ENCODE assay signal across 27 cellular contexts in genomic region chr5:129113867-129114266, GRCh38. TPM values are rescaled to one million over a fixed set of nuclear protein-coding genes. Genes with fewer than 3 reads are reported as not detected.
DNase-seq lines count a peak whose midpoint lies in the region; ATAC-seq, FAIRE-seq and TF ChIP-seq lines count a peak whose summit lies in the region.
"Had no signal": no experiment of that assay in that cellular context is flagged by ENCODE, and none has a peak within 500 bp of the region (broad histone marks: within the 10 kb centered on the region; RNA-seq: fewer than 3 reads in every experiment).

No MANE protein-coding gene starts in this region.

- H3F3A ChIP-seq in GM23248 (ENCODE audit: insufficient read depth) (no peaks in the 10 kb centered on the region), PC-3 (ENCODE audit: low read length, unreplicated experiment) (no peaks in the 10 kb centered on the region)

- peak; percentile 47 for FAIRE-seq in pancreas (lab: Jason Lieb, UNC)
- FAIRE-seq: endothelial cell of umbilical vein, HTR-8/SVneo, keratinocyte had no signal

- H3K4me2 ChIP-seq in GM23248 (ENCODE audit: unreplicated experiment) (no peak overlapping the region), PC-3 (ENCODE audit: low read length) (no peak overlapping the region)

- CTCF ChIA-PET in PC-3 (lab: Charles Lee), result no interaction called here

- H3K9ac ChIP-seq in GM23248, result no peak overlapping the region
- no peak overlapping the region for H3K9ac ChIP-seq in PC-3 (ENCODE audit: low read length)

- H3K9me3 ChIP-seq in GM23248 (ENCODE audit: low read depth) (no peaks in the 10 kb centered on the region), PC-3 (ENCODE audit: low read length) (no peaks in the 10 kb centered on the region), pancreas (no peaks in the 10 kb centered on the region), aorta (ENCODE audit: control insufficient read depth, low read length) (no peaks in the 10 kb centered on the region)
- H3K9me3 ChIP-seq: body of pancreas, Caco-2, psoas muscle, thyroid gland had no signal

- H3K27ac ChIP-seq in GM23248 (no peak overlapping the region), PC-3 (ENCODE audit: low read length) (no peak overlapping the region), pancreas (no peak overlapping the region), aorta (ENCODE audit: low read depth in 1 of 2, low read length in 2 of 2) (no peak overlapping the region)
- H3K27ac ChIP-seq: body of pancreas, psoas muscle, skin epidermis, thyroid gland had no signal

- H3K4me3 ChIP-seq in GM23248, result no peak overlapping the region
- no peak overlapping the region for H3K4me3 ChIP-seq in PC-3 (ENCODE audit: low read length)
- H3K4me3 ChIP-seq in fibroblast of mammary gland (ENCODE audit: control insufficient read depth, low read depth, low read length), result no peak overlapping the region
- H3K4me3 ChIP-seq in pancreas, result no peak overlapping the region
- no peak overlapping the region for H3K4me3 ChIP-seq in aorta (ENCODE audit: low read length in 2 of 2)
- H3K4me3 ChIP-seq: body of pancreas, psoas muscle, skin epidermis, thyroid gland had no signal

- H3K27ac Mint-ChIP-seq in stimulated activated naive CD8-positive, alpha-beta T cell treated with anti-CD3 and anti-CD28 coated beads, Interleukin-15, amount 100 ng/mL, for 72 hours, result no peak overlapping the region
- H3K27ac Mint-ChIP-seq: activated naive CD8-positive, alpha-beta T cell treated with anti-CD3 and anti-CD28 coated beads, Interleukin-2, amount 10 ng/mL, durations not matched to agents 7 days and 5 days; B cell; H9; memory B cell had no signal

- no peak for TF ChIP-seq POLR2A in GM18505 (IDR thresholded peaks at IDR 0.05; ENCODE audit: borderline replicate concordance, extremely low read depth, insufficient read depth, insufficient read length)

- 0 out of 2 replicates have a peak, but pooled peaks have one; percentile 31 for ATAC-seq in PC-3
- ATAC-seq in pancreas, result no peak
- ATAC-seq in stimulated activated naive CD8-positive, alpha-beta T cell treated with anti-CD3 and anti-CD28 coated beads, Interleukin-15, amount 100 ng/mL, for 72 hours, result no peak
- no peak for ATAC-seq in aorta (ENCODE audit: low FRiP score)
- ATAC-seq in GM18505 (IDR thresholded peaks at IDR 0.05; ENCODE audit: unreplicated experiment), result no peak
- ATAC-seq: body of pancreas, psoas muscle had no signal

- TF ChIP-seq CTCF in PC-3 (conservative IDR thresholded peaks at IDR 0.05; ENCODE audit: low read depth, low read length) (peak; percentile 43), fibroblast of mammary gland (conservative IDR thresholded peaks at IDR 0.05; ENCODE audit: control insufficient read depth, insufficient read depth, low read depth, low read length) (peak; percentile 17), pancreas (IDR thresholded peaks at IDR 0.05) (no peak)

- POLR2A ChIA-PET in PC-3 (lab: Charles Lee; ENCODE audit: unreplicated experiment), result no interaction called here

- H3K9me2 ChIP-seq in GM23248 (ENCODE audit: insufficient read depth) (no peaks in the 10 kb centered on the region), PC-3 (replicated peaks; ENCODE audit: low read length) (no peaks in the 10 kb centered on the region)

- no peak overlapping the region for H2AFZ ChIP-seq in GM23248
- no peak overlapping the region for H2AFZ ChIP-seq in PC-3 (ENCODE audit: low read length)

- 22 to 30% methylated on average over 2 of the region's 2 CpGs for WGBS in GM23248 (ENCODE audit: low coverage in 1 of 2, low lambda C conversion rate in 2 of 2, missing lambda C conversion rate in 2 of 2), 2 experiments
- 49 to 64% methylated on average over 2 of the region's 2 CpGs for WGBS in pancreas, 2 donors
- 62 to 69% methylated on average over 2 of the region's 2 CpGs for WGBS in aorta, 2 donors

- in situ Hi-C loops in GM23248 (cut with MboI), result no loop called here

- H3K36me3 ChIP-seq in GM23248 (ENCODE audit: low read depth) (no peaks in the 10 kb centered on the region), PC-3 (ENCODE audit: low read depth, low read length) (no peaks in the 10 kb centered on the region), pancreas (no peaks in the 10 kb centered on the region), aorta (ENCODE audit: control insufficient read depth in 1 of 2, insufficient read depth in 2 of 2, low read length in 1 of 2) (peaks cover 0 to 2% of the 10 kb centered on the region in 2 donors)
- H3K36me3 ChIP-seq: thyroid gland had no signal

- H3K4me1 Mint-ChIP-seq in stimulated activated naive CD8-positive, alpha-beta T cell treated with anti-CD3 and anti-CD28 coated beads, Interleukin-15, amount 100 ng/mL, for 72 hours, result no peaks in the 10 kb centered on the region
- H3K4me1 Mint-ChIP-seq: B cell, memory B cell had no signal

- intact Hi-C loops in PC-3 (cut with micrococcal nuclease), result no loop called here
- intact Hi-C loops in pancreas (cut with DNase I), result no loop called here
- intact Hi-C loops in aorta (cut with DNase I), result no loop called here

- no peaks in the 10 kb centered on the region for H3K9me3 Mint-ChIP-seq in stimulated activated naive CD8-positive, alpha-beta T cell treated with anti-CD3 and anti-CD28 coated beads, Interleukin-15, amount 100 ng/mL, for 72 hours
- H3K9me3 Mint-ChIP-seq: activated naive CD8-positive, alpha-beta T cell treated with anti-CD3 and anti-CD28 coated beads, Interleukin-2, amount 10 ng/mL, durations not matched to agents 7 days and 5 days; H9; memory B cell; naive B cell had no signal

- H3K79me2 ChIP-seq in GM23248 (ENCODE audit: insufficient read depth), result no peaks in the 10 kb centered on the region
- no peaks in the 10 kb centered on the region for H3K79me2 ChIP-seq in PC-3 (ENCODE audit: low read length)

- H3K27me3 Mint-ChIP-seq in stimulated activated naive CD8-positive, alpha-beta T cell treated with anti-CD3 and anti-CD28 coated beads, Interleukin-15, amount 100 ng/mL, for 72 hours, result no peaks in the 10 kb centered on the region
- H3K27me3 Mint-ChIP-seq: activated naive CD8-positive, alpha-beta T cell treated with anti-CD3 and anti-CD28 coated beads, Interleukin-2, amount 10 ng/mL, durations not matched to agents 7 days and 5 days; B cell; memory B cell; naive B cell had no signal

- no TSS peak for BruUV-seq in PC-3 (replicated peaks; lab: Mats Ljungman, UMichigan)

- H3K27me3 ChIP-seq in GM23248 (replicated peaks; ENCODE audit: insufficient read depth) (no peaks in the 10 kb centered on the region), PC-3 (ENCODE audit: low read length) (no peaks in the 10 kb centered on the region), pancreas (no peaks in the 10 kb centered on the region), aorta (ENCODE audit: control insufficient read depth in 1 of 2, insufficient read depth in 2 of 2, low read length in 1 of 2) (no peaks in the 10 kb centered on the region)
- H3K27me3 ChIP-seq: body of pancreas, thyroid gland had no signal

- no peaks in the 10 kb centered on the region for H3K4me1 ChIP-seq in GM23248 (ENCODE audit: insufficient read depth)
- no peaks in the 10 kb centered on the region for H3K4me1 ChIP-seq in PC-3 (ENCODE audit: insufficient read depth, low read length)
- H3K4me1 ChIP-seq in pancreas, result no peaks in the 10 kb centered on the region
- H3K4me1 ChIP-seq in aorta (ENCODE audit: control insufficient read depth in 1 of 2, insufficient read depth in 2 of 2, low read length in 2 of 2), result no peaks in the 10 kb centered on the region
- H3K4me1 ChIP-seq: body of pancreas, Caco-2 had no signal

- H3K4me3 Mint-ChIP-seq in stimulated activated naive CD8-positive, alpha-beta T cell treated with anti-CD3 and anti-CD28 coated beads, Interleukin-15, amount 100 ng/mL, for 72 hours, result no peak overlapping the region
- H3K4me3 Mint-ChIP-seq: activated naive CD8-positive, alpha-beta T cell treated with anti-CD3 and anti-CD28 coated beads, Interleukin-2, amount 10 ng/mL, durations not matched to agents 7 days and 5 days; B cell; H9; memory B cell; naive B cell had no signal

- H4K20me1 ChIP-seq in GM23248 (ENCODE audit: insufficient read depth), result no peaks in the 10 kb centered on the region
- no peaks in the 10 kb centered on the region for H4K20me1 ChIP-seq in PC-3 (ENCODE audit: low read length)

- DNase-seq in GM23248, result peak; percentile 7
- DNase-seq in PC-3, result peak; percentile 16
- DNase-seq in fibroblast of mammary gland (ENCODE audit: low read depth), result no peak
- DNase-seq in pancreas, result no peak
- DNase-seq in stimulated activated naive CD8-positive, alpha-beta T cell treated with anti-CD3 and anti-CD28 coated beads, Interleukin-15, amount 100 ng/mL, for 72 hours, result no peak
- no peak for DNase-seq in aorta
- DNase-seq: activated CD4-positive, alpha-beta T cell treated with anti-CD3 and anti-CD28 coated beads for 4 hours; activated naive CD8-positive, alpha-beta T cell treated with anti-CD3 and anti-CD28 coated beads, Interleukin-2, amount 10 ng/mL, durations not matched to agents 7 days and 5 days; body of pancreas; Caco-2; foreskin melanocyte; H9; Kasumi-1; naive B cell; NCI-H1105; NCI-H2081 treated with DMSO at 0.1 percent for 48 hours; psoas muscle; stimulated activated naive CD4-positive, alpha-beta T cell; SW 1271; thyroid gland had no signal

RNA-seq across cellular contexts. Expression of gene ISOC1, which starts 19.3 kb away (rescaled TPM):
- 6.2 and 7.5 TPM in 2 replicates for total RNA-seq in GM23248 (2014; rRNA removed; shearing (Covaris generic))
- polyA plus RNA-seq in GM23248 (2016; fragmentation: Nextera tagmentation; extraction: Ambion mirVana) (11.2 and 11.5 TPM in 2 replicates), pancreas (10 to 100 TPM in 1 of 2 donors, 1 to 10 TPM in 1; 6.9 to 15.9 TPM), aorta (10 to 100 TPM; 15.2 to 16.8 TPM)
- total RNA-seq in PC-3 (2014; rRNA removed) (24.3 and 27.3 TPM in 2 replicates), pancreas (10 to 100 TPM in 3 of 6 donors, 1 to 10 TPM in 3; 8.3 to 13.8 (median 9.6) TPM), aorta (10 to 100 TPM; 10.1 to 10.3 TPM)

Comparison
In these comparisons a context has a peak if more than half of its experiments do, and no peak if none do; other contexts are left out.
1. DNase-seq: peak in GM23248 (single experiment) and PC-3 (single experiment); none in fibroblast of mammary gland (single experiment), pancreas (0 of 6), stimulated activated naive CD8-positive, alpha-beta T cell treated with anti-CD3 and anti-CD28 coated beads, Interleukin-15, amount 100 ng/mL, for 72 hours (0 of 2) and aorta (0 of 2).
2. CTCF ChIP-seq: peak in PC-3 (single experiment) and fibroblast of mammary gland (single experiment); none in pancreas (0 of 4).